In the genomic region with DNA sequence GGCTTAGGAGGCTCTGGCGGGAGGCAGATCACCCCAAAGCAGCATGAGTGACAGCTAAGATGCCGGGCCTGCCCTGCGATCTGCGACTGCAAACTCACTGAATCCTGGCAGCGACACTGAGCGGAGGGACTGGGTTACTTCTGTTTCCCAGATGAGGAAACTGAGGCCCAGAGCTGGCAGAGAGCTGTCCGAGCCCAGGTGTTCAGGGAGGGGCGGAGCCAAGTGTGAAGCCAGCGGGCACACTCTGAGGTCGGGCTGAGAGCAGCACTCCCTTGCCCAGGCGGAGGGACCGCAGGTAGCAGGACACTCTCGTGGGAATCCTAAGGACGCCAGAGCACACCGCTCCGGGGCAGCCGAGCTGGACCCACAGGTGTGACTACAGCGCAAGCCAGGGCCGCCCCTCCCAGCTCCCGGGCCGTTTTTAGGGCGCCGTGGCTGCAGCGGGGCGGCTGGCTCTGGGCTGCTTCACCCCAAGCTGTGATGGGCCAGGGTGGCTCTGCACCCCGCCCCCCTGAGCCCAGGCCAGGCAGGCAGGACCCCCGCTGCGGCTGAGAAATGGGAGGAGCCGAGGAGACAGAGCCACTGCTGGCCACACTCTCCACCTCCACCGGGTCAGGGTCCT, we compare ENCODE assay signal across 26 cellular contexts. TPM values are rescaled to one million over a fixed set of nuclear protein-coding genes. Genes with fewer than 3 reads are reported as not detected.
DNase-seq lines count a peak whose midpoint lies in the region; ATAC-seq, FAIRE-seq and TF ChIP-seq lines count a peak whose summit lies in the region.
"Had no signal": no experiment of that assay in that cellular context is flagged by ENCODE, and none has a peak within 500 bp of the region (broad histone marks: within the 10 kb centered on the region; RNA-seq: fewer than 3 reads in every experiment).

No MANE protein-coding gene starts in this region.

- H3K27me3 ChIP-seq in BE2C = no peaks in the 10 kb centered on the region
- H3K27me3 ChIP-seq in K562 (ENCODE audit: control insufficient read depth in 2 of 2, insufficient read depth in 2 of 2, low read length in 2 of 2) = no peaks in the 10 kb centered on the region
- H3K27me3 ChIP-seq: ascending aorta, MG63, neutrophil, vagina had no signal

- H3K4me1 Mint-ChIP-seq in Calu3 (ENCODE audit: low read depth, unreplicated experiment) = peaks cover 40% of the 10 kb centered on the region
- H3K4me1 Mint-ChIP-seq in neural crest cell = peaks cover 32% of the 10 kb centered on the region
- H3K4me1 Mint-ChIP-seq: activated CD4-positive, alpha-beta T cell treated with anti-CD3 and anti-CD28 coated beads, Interleukin-2, amount 10 ng/mL, durations not matched to agents 24 days and 14 days had no signal

- no peaks in the 10 kb centered on the region for H3K9me3 Mint-ChIP-seq in Calu3 (ENCODE audit: low read depth, unreplicated experiment)
- H3K9me3 Mint-ChIP-seq in neural crest cell = no peaks in the 10 kb centered on the region
- H3K9me3 Mint-ChIP-seq: activated CD4-positive, alpha-beta T cell treated with anti-CD3 and anti-CD28 coated beads, Interleukin-2, amount 10 ng/mL, durations not matched to agents 24 days and 14 days; activated naive CD4-positive, alpha-beta T cell treated with anti-CD3 and anti-CD28 coated beads, Interleukin-2, amount 10 ng/mL, durations not matched to agents 7 days and 5 days; CD8-positive, alpha-beta memory T cell; stimulated activated effector memory CD8-positive, alpha-beta T cell treated with anti-CD3 and anti-CD28 coated beads, Interleukin-12 subunit alpha, Interleukin-12 subunit beta, amount 100 ng/mL, for 72 hours had no signal

- H3K36me3 ChIP-seq in BE2C (no peaks in the 10 kb centered on the region), K562 (ENCODE audit: control insufficient read depth, insufficient read depth, low read length) (no peaks in the 10 kb centered on the region)
- H3K36me3 ChIP-seq: ascending aorta, MG63, neutrophil, vagina had no signal

- H3K27ac Mint-ChIP-seq in Calu3 (ENCODE audit: unreplicated experiment) (peak overlapping the region; percentile 32), neural crest cell (ENCODE audit: unreplicated experiment) (no peak overlapping the region)
- H3K27ac Mint-ChIP-seq: activated CD4-positive, alpha-beta T cell treated with anti-CD3 and anti-CD28 coated beads, Interleukin-2, amount 10 ng/mL, durations not matched to agents 24 days and 14 days; activated naive CD4-positive, alpha-beta T cell treated with anti-CD3 and anti-CD28 coated beads, Interleukin-2, amount 10 ng/mL, durations not matched to agents 7 days and 5 days; IgD-negative memory B cell; stimulated activated effector memory CD8-positive, alpha-beta T cell treated with anti-CD3 and anti-CD28 coated beads, Interleukin-12 subunit alpha, Interleukin-12 subunit beta, amount 100 ng/mL, for 72 hours had no signal

- no peak overlapping the region for H2AFZ ChIP-seq in K562 (ENCODE audit: low read depth, low read length)

- no peaks in the 10 kb centered on the region for H3K9me1 ChIP-seq in K562 (ENCODE audit: control insufficient read depth, insufficient read depth, low read length)

- TF ChIP-seq EP300 in K562 (IDR thresholded peaks at IDR 0.05; ENCODE audit: low read length) = no peak

- FAIRE-seq in K562 (lab: Jason Lieb, UNC) = no peak
- FAIRE-seq: islet of Langerhans had no signal

- in situ Hi-C loops in K562 (cut with MboI) = no loop called here

- CTCF ChIA-PET in Calu3 (lab: Charles Lee) (no interaction called here), K562 (lab: Yijun Ruan, JAX; ENCODE audit: low intra/inter-chr PET ratio) (no interaction called here)

- peak; percentile 9 for DNase-seq in BE2C
- no peak for DNase-seq in Calu3
- DNase-seq in K562 (ENCODE audit: extremely low read depth in 1 of 4, low spot score in 3 of 4) = peak in 2 of 4 experiments; percentile 54 to 57
- no peak for DNase-seq in neural crest cell (ENCODE audit: low read depth, low spot score)
- DNase-seq in activated T-cell treated with anti-CD3 and anti-CD28 coated beads, Interleukin-2, amount 50 U/mL, for 1 hour = no peak
- no peak for DNase-seq in DMS153 (lab: John Stamatoyannopoulos, UW)
- DNase-seq in EL = no peak
- DNase-seq: activated CD4-positive, alpha-beta T cell treated with anti-CD3 and anti-CD28 coated beads, Interleukin-2, amount 10 ng/mL, durations not matched to agents 24 days and 14 days; activated naive CD4-positive, alpha-beta T cell treated with anti-CD3 and anti-CD28 coated beads, Interleukin-2, amount 10 ng/mL, durations not matched to agents 7 days and 5 days; caudate nucleus; CD8-positive, alpha-beta memory T cell; DND-41; foreskin fibroblast; hypothalamus; MG63; NCI-H1694 treated with DMSO at 0.1 percent for 48 hours; NCI-H226; stimulated activated CD4-positive, alpha-beta T cell treated with anti-CD3 and anti-CD28 coated beads, Interleukin-1b, Interleukin-23, amount 100 ng/mL, for 48 hours; T-helper 1 cell had no signal

- H3K79me2 ChIP-seq in K562 (ENCODE audit: control insufficient read depth, insufficient read depth, low read length) = no peaks in the 10 kb centered on the region

- intact Hi-C loops in Calu3 (cut with micrococcal nuclease; ENCODE audit: unreplicated experiment) = no loop called here
- intact Hi-C loops in K562 (cut with micrococcal nuclease) = no loop called here

- H3K27me3 Mint-ChIP-seq in Calu3 (ENCODE audit: unreplicated experiment) = peaks cover 25% of the 10 kb centered on the region
- H3K27me3 Mint-ChIP-seq in neural crest cell (ENCODE audit: low read depth) = peaks cover 45% of the 10 kb centered on the region
- H3K27me3 Mint-ChIP-seq: activated CD4-positive, alpha-beta T cell treated with anti-CD3 and anti-CD28 coated beads, Interleukin-2, amount 10 ng/mL, durations not matched to agents 24 days and 14 days had no signal

- H3K4me2 ChIP-seq in K562 (ENCODE audit: insufficient read depth, low read length) = no peak overlapping the region

- H3K9me3 ChIP-seq in BE2C = no peaks in the 10 kb centered on the region
- no peaks in the 10 kb centered on the region for H3K9me3 ChIP-seq in K562 (replicated peaks; ENCODE audit: control insufficient read depth, insufficient read depth, low read depth, low read length)
- H3K9me3 ChIP-seq: ascending aorta, MG63, neutrophil, vagina had no signal

- H3K27ac ChIP-seq in K562 (ENCODE audit: extremely low read depth, low read depth, low read length) = no peak overlapping the region
- H3K27ac ChIP-seq: ascending aorta, neutrophil, vagina had no signal

- WGBS in K562 (ENCODE audit: insufficient coverage, low coverage, missing lambda C conversion rate) = 40% methylated on average over 24 of the region's 30 CpGs

- no peak for ATAC-seq in K562
- ATAC-seq: stimulated activated effector memory CD8-positive, alpha-beta T cell treated with anti-CD3 and anti-CD28 coated beads, Interleukin-12 subunit alpha, Interleukin-12 subunit beta, amount 100 ng/mL, for 72 hours had no signal

- H3K36me3 Mint-ChIP-seq in Calu3 (ENCODE audit: insufficient read depth, unreplicated experiment) (peaks cover 22% of the 10 kb centered on the region), neural crest cell (ENCODE audit: low read depth) (no peaks in the 10 kb centered on the region)
- H3K36me3 Mint-ChIP-seq: activated naive CD4-positive, alpha-beta T cell treated with anti-CD3 and anti-CD28 coated beads, Interleukin-2, amount 10 ng/mL, durations not matched to agents 7 days and 5 days; CD8-positive, alpha-beta memory T cell; IgD-negative memory B cell; stimulated activated effector memory CD8-positive, alpha-beta T cell treated with anti-CD3 and anti-CD28 coated beads, Interleukin-12 subunit alpha, Interleukin-12 subunit beta, amount 100 ng/mL, for 72 hours had no signal

- TF ChIP-seq RAD21 in K562 (CRISPR knock-in tag; conservative IDR thresholded peaks at IDR 0.05 in 1 of 2, IDR thresholded peaks at IDR 0.05 in 1 of 2) = no peak

- peak overlapping the region in 1 of 2 experiments; percentile 1; a peak in 2 of 4 replicates for H3K9ac ChIP-seq in K562 (ENCODE audit: insufficient read depth in 1 of 2, low read depth in 2 of 2, low read length in 2 of 2)

- H3K4me3 ChIP-seq in BE2C (ENCODE audit: low read depth, low read length) = no peak overlapping the region
- H3K4me3 ChIP-seq in K562 = no peak overlapping the region
- H3K4me3 ChIP-seq: ascending aorta, lung, MG63, vagina had no signal

- POLR2A ChIA-PET in K562 (lab: Yijun Ruan, JAX) = interaction anchor here (0.7 kb wide), 1 partner anchor 292 kb away, joined by 4 read pairs; no protein-coding TSS in a partner anchor

- no peak for TF ChIP-seq POLR2A in K562 (conservative IDR thresholded peaks at IDR 0.05)

- H3K4me3 Mint-ChIP-seq in Calu3 (ENCODE audit: low read depth, unreplicated experiment) = peak overlapping the region; percentile 18
- H3K4me3 Mint-ChIP-seq in neural crest cell = peak overlapping the region; percentile 84
- H3K4me3 Mint-ChIP-seq: activated CD4-positive, alpha-beta T cell treated with anti-CD3 and anti-CD28 coated beads, Interleukin-2, amount 10 ng/mL, durations not matched to agents 24 days and 14 days; activated naive CD4-positive, alpha-beta T cell treated with anti-CD3 and anti-CD28 coated beads, Interleukin-2, amount 10 ng/mL, durations not matched to agents 7 days and 5 days; CD8-positive, alpha-beta memory T cell; IgD-negative memory B cell; stimulated activated effector memory CD8-positive, alpha-beta T cell treated with anti-CD3 and anti-CD28 coated beads, Interleukin-12 subunit alpha, Interleukin-12 subunit beta, amount 100 ng/mL, for 72 hours had no signal

- BruUV-seq in Calu3 (replicated peaks; lab: Mats Ljungman, UMichigan) = no TSS peak
- no TSS peak for BruUV-seq in K562 (replicated peaks; lab: Mats Ljungman, UMichigan)

- TF ChIP-seq CTCF in BE2C (IDR thresholded peaks at IDR 0.05; ENCODE audit: low read depth, low read length) (no peak), Calu3 (IDR thresholded peaks at IDR 0.05; ENCODE audit: unreplicated experiment) (no peak), K562 (IDR thresholded peaks at IDR 0.05 in 2 of 3, conservative IDR thresholded peaks at IDR 0.05 in 1 of 3; ENCODE audit: insufficient read depth in 2 of 3, low read depth in 1 of 3, low read length in 3 of 3) (no peak), neural crest cell (conservative IDR thresholded peaks at IDR 0.05) (no peak)

- H4K20me1 ChIP-seq in K562 (replicated peaks; ENCODE audit: control insufficient read depth, insufficient read depth, low read length) = no peaks in the 10 kb centered on the region

- H3K4me1 ChIP-seq in BE2C = peaks cover 1% of the 10 kb centered on the region; the same call in 1 of the 2 replicates
- H3K4me1 ChIP-seq in K562 (replicated peaks in 1 of 2; ENCODE audit: control insufficient read depth in 2 of 2, insufficient read depth in 2 of 2, low read length in 2 of 2) = peaks cover 8 to 71% of the 10 kb centered on the region in 2 experiments; a peak in 4 of 5 replicates
- H3K4me1 ChIP-seq: ascending aorta had no signal

RNA-seq across cellular contexts. Expression of a gene that starts 27.4 kb away (rescaled TPM):
- polyA plus RNA-seq in BE2C (2012; ENCODE audit: insufficient read depth, insufficient read length, low read depth) = 3.2 TPM
- total RNA-seq in Calu3 (2022) (0.61 and 1.4 TPM in 2 replicates), K562 (2014; rRNA removed) (12.7 and 17.5 TPM in 2 replicates), K562 (2014; rRNA removed; fragmentation: Illumina TruSeq; extraction: Trizol) (0.93 and 1.1 TPM in 2 replicates), K562 (2015; rRNA removed; fragmentation: Illumina TruSeq; extraction: Trizol) (4.0 and 4.6 TPM in 2 replicates), K562 (2021) (18.0 and 20.1 TPM in 2 replicates), neural crest cell (90.9 and 94.8 TPM in 2 replicates)
- 65.7 and 167 TPM in 2 replicates for total RNA-seq in K562 (2011; cell fraction: chromatin; rRNA removed; ENCODE audit: low replicate concordance)
- 84.0 and 92.2 TPM in 2 replicates for total RNA-seq in K562 (2011; cell fraction: nucleolus; rRNA removed)
- total RNA-seq in K562 (2011; cell fraction: nucleoplasm; rRNA removed) = 68.9 and 73.7 TPM in 2 replicates
- polyA plus RNA-seq in K562 (2011; rRNA removed) (17.1 and 57.8 TPM in 2 replicates), K562 (2014; fragmentation: Illumina TruSeq; extraction: Trizol) (5.0 and 11.6 TPM in 2 replicates), K562 (2014; fragmentation: Nextera tagmentation; extraction: Ambion mirVana) (not detected), K562 (2014; rRNA removed) (21.2 and 24.1 TPM in 2 replicates)
- 29.3 and 39.3 TPM in 2 replicates for polyA plus RNA-seq in K562 (2011; cell fraction: cytosol; rRNA removed)
- 170 and 193 TPM in 2 replicates for polyA plus RNA-seq in K562 (2011; cell fraction: nucleus; rRNA removed)
- 17.2 and 26.5 TPM in 2 replicates for polyA plus RNA-seq in K562 (2012)
- polyA minus RNA-seq in K562 (2011; rRNA and poly(A)+ RNA removed) = 4.9 and 7.1 TPM in 2 replicates
- polyA minus RNA-seq in K562 (2011; cell fraction: cytosol; rRNA and poly(A)+ RNA removed) = 13.5 and 30.6 TPM in 2 replicates
- polyA minus RNA-seq in K562 (2011; cell fraction: nucleus; rRNA and poly(A)+ RNA removed) = 25.7 and 56.9 TPM in 2 replicates
- polyA plus RNA-seq: CD8-positive, alpha-beta memory T cell had no signal

RNA-seq across cellular contexts. Expression of a gene that starts 38.8 kb away (rescaled TPM):
- polyA plus RNA-seq in BE2C (2012; ENCODE audit: insufficient read depth, insufficient read length, low read depth) = 43.2 TPM
- total RNA-seq in Calu3 (2022) = 48.7 and 48.9 TPM in 2 replicates
- 40.7 and 125 TPM in 2 replicates for total RNA-seq in K562 (2011; cell fraction: chromatin; rRNA removed; ENCODE audit: low replicate concordance)
- total RNA-seq in K562 (2011; cell fraction: nucleolus; rRNA removed) = 72.5 and 83.8 TPM in 2 replicates
- total RNA-seq in K562 (2011; cell fraction: nucleoplasm; rRNA removed) = 47.5 and 50.5 TPM in 2 replicates
- 4.2 and 5.6 TPM in 2 replicates for total RNA-seq in K562 (2014; rRNA removed)
- total RNA-seq in K562 (2014; rRNA removed; fragmentation: Illumina TruSeq; extraction: Trizol) = 0.83 and 0.98 TPM in 2 replicates
- 2.0 and 3.6 TPM in 2 replicates for total RNA-seq in K562 (2015; rRNA removed; fragmentation: Illumina TruSeq; extraction: Trizol)
- total RNA-seq in K562 (2021) = 17.3 and 29.4 TPM in 2 replicates
- polyA plus RNA-seq in K562 (2011; rRNA removed) = 3.2 and 6.2 TPM in 2 replicates
- 2.1 and 4.1 TPM in 2 replicates for polyA plus RNA-seq in K562 (2011; cell fraction: cytosol; rRNA removed)
- polyA plus RNA-seq in K562 (2011; cell fraction: nucleus; rRNA removed) = 62.1 and 86.4 TPM in 2 replicates
- 12.1 and 39.2 TPM in 2 replicates for polyA plus RNA-seq in K562 (2012)
- polyA plus RNA-seq in K562 (2014; fragmentation: Illumina TruSeq; extraction: Trizol) = 2.5 and 9.1 TPM in 2 replicates
- polyA plus RNA-seq in K562 (2014; fragmentation: Nextera tagmentation; extraction: Ambion mirVana) = under 1 TPM; 0.15 to 0.29 TPM
- polyA plus RNA-seq in K562 (2014; rRNA removed) = 13.2 and 16.9 TPM in 2 replicates
- polyA minus RNA-seq in K562 (2011; rRNA and poly(A)+ RNA removed) = 1.3 and 1.8 TPM in 2 replicates
- 3.1 and 11.4 TPM in 2 replicates for polyA minus RNA-seq in K562 (2011; cell fraction: cytosol; rRNA and poly(A)+ RNA removed)
- 15.5 and 15.9 TPM in 2 replicates for polyA minus RNA-seq in K562 (2011; cell fraction: nucleus; rRNA and poly(A)+ RNA removed)
- total RNA-seq in neural crest cell = 59.2 and 69.3 TPM in 2 replicates
